In the genomic region with DNA sequence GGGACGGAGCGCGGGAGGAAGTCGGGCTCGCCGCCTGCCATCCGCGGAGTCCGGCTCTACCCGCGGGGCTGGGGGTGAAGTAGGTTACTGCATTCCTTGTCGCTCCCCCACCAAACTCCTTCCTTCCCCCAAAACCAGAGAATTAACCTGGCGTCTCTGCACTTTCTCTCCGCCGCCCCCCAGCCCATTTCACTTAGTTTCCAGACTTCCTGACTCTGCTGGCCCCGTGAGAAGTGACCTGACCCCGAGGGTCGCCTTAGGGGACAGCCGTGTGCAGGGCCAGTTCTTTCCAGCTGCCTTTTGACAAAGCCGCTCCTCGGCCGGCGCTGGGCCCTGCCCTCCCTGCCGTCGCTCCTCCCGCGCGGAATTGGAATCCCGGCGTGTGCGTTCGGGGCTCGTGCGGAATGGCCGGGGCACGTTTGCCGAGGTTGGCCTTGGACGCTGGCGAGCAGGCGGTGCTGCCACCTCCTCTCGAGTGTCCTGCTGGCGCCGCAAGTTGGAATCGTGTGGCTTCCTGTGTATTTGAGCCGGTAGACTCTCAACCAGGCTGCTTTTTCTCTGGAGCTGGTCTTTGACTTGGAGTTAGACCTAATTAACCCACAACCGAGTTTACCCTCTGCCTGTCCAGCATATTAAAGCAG, we compare ENCODE assay signal across 8 cellular contexts. TPM values are rescaled to one million over a fixed set of nuclear protein-coding genes. Genes with fewer than 3 reads are reported as not detected.
A peak's percentile ranks its signal among the peaks of the same experiment; 100 is the strongest.
DNase-seq lines count a peak whose midpoint lies in the region; ATAC-seq and TF ChIP-seq lines count a peak whose summit lies in the region.

No MANE protein-coding gene starts in this region.

- no peaks in the 10 kb centered on the region for H3K9me3 Mint-ChIP-seq in activated CD4-positive, alpha-beta T cell treated with anti-CD3 and anti-CD28 coated beads, Interleukin-2, amount 10 ng/mL, durations not matched to agents 24 days and 14 days

- intact Hi-C loops in activated CD4-positive, alpha-beta T cell treated with anti-CD3 and anti-CD28 coated beads, Interleukin-2, amount 10 ng/mL, durations not matched to agents 24 days and 14 days (cut with micrococcal nuclease) = loop anchor here (1.0 kb wide), 1 partner anchor 65 kb away; no protein-coding TSS in a partner anchor

- peak overlapping the region; percentile 62 to 84 (median 74) for H3K4me3 ChIP-seq in tibial nerve

- H3K36me3 Mint-ChIP-seq in activated CD4-positive, alpha-beta T cell treated with anti-CD3 and anti-CD28 coated beads, Interleukin-2, amount 10 ng/mL, durations not matched to agents 24 days and 14 days (ENCODE audit: low read depth) = peaks cover 2% of the 10 kb centered on the region

- peaks cover 0 to 26% (median 7%) of the 10 kb centered on the region in 4 donors for H3K4me1 ChIP-seq in tibial nerve

- H3K27me3 ChIP-seq in tibial nerve = no peaks in the 10 kb centered on the region

- no peak for TF ChIP-seq POLR2A in erythroblast (IDR thresholded peaks at IDR 0.05; ENCODE audit: low read length)
- no peak for TF ChIP-seq POLR2A in tibial nerve (IDR thresholded peaks at IDR 0.05)

- H3K27ac ChIP-seq in tibial nerve = peak overlapping the region; percentile 63 to 90 (median 83)

- peak overlapping the region; percentile 86 for H3K27ac Mint-ChIP-seq in activated CD4-positive, alpha-beta T cell treated with anti-CD3 and anti-CD28 coated beads, Interleukin-2, amount 10 ng/mL, durations not matched to agents 24 days and 14 days

- TF ChIP-seq CTCF in tibial nerve (IDR thresholded peaks at IDR 0.05) = no peak

- peak overlapping the region; percentile 95 for H3K4me3 Mint-ChIP-seq in activated CD4-positive, alpha-beta T cell treated with anti-CD3 and anti-CD28 coated beads, Interleukin-2, amount 10 ng/mL, durations not matched to agents 24 days and 14 days

- peak; percentile 8 for ATAC-seq in GM21526 (IDR thresholded peaks at IDR 0.05; ENCODE audit: low FRiP score, unreplicated experiment)
- ATAC-seq in HG02610 (IDR thresholded peaks at IDR 0.05; ENCODE audit: unreplicated experiment) = no peak

- H3K27me3 Mint-ChIP-seq in activated CD4-positive, alpha-beta T cell treated with anti-CD3 and anti-CD28 coated beads, Interleukin-2, amount 10 ng/mL, durations not matched to agents 24 days and 14 days = peaks cover 58% of the 10 kb centered on the region

- peak; percentile 67 for DNase-seq in Daoy (ENCODE audit: low read depth)
- peak; percentile 37 for DNase-seq in MV-4-11 (lab: John Stamatoyannopoulos, UW)
- peak; percentile 75 for DNase-seq in activated CD4-positive, alpha-beta T cell treated with anti-CD3 and anti-CD28 coated beads, Interleukin-2, amount 10 ng/mL, durations not matched to agents 24 days and 14 days
- DNase-seq in erythroblast (lab: John Stamatoyannopoulos, UW) = peak; percentile 43 to 44
- peak; percentile 59 for DNase-seq in mucosa of gallbladder (ENCODE audit: low spot score)
- no peak for DNase-seq in tibial nerve (ENCODE audit: low spot score in 2 of 2)

- 0% methylated on average over 41 to 43 of the region's 46 CpGs for WGBS in tibial nerve, 2 donors

- peaks cover 16% of the 10 kb centered on the region for H3K4me1 Mint-ChIP-seq in activated CD4-positive, alpha-beta T cell treated with anti-CD3 and anti-CD28 coated beads, Interleukin-2, amount 10 ng/mL, durations not matched to agents 24 days and 14 days

- H3K36me3 ChIP-seq in tibial nerve = no peaks in the 10 kb centered on the region

- H3K9me3 ChIP-seq in tibial nerve = no peaks in the 10 kb centered on the region

- peak in 1 of 2 donors; percentile 52 for TF ChIP-seq EP300 in tibial nerve (IDR thresholded peaks at IDR 0.05)

RNA-seq across cellular contexts. Expression of a gene that starts 0.7 kb away (rescaled TPM):
- total RNA-seq in Daoy (2014; rRNA removed; shearing (Covaris generic)) = 21.0 and 32.6 TPM in 2 replicates
- 3.7 and 4.8 TPM in 2 replicates for total RNA-seq in activated CD4-positive, alpha-beta T cell treated with anti-CD3 and anti-CD28 coated beads, Interleukin-2, amount 10 ng/mL, durations not matched to agents 24 days and 14 days
- total RNA-seq in mucosa of gallbladder (11.7 TPM), tibial nerve (10 to 100 TPM in 2 of 4 donors, 1 to 10 TPM in 2; 6.9 to 13.2 (median 10.0) TPM)

RNA-seq across cellular contexts. Expression of a gene that starts 57.4 kb away (rescaled TPM):
- total RNA-seq in Daoy (2014; rRNA removed; shearing (Covaris generic)) = 0.71 and 1.1 TPM in 2 replicates
- not detected in 2 replicates for total RNA-seq in activated CD4-positive, alpha-beta T cell treated with anti-CD3 and anti-CD28 coated beads, Interleukin-2, amount 10 ng/mL, durations not matched to agents 24 days and 14 days
- total RNA-seq in mucosa of gallbladder (0.12 TPM), tibial nerve (not detected)

Comparison
In these comparisons a context has a peak if more than half of its experiments do, and no peak if none do; other contexts are left out.
1. DNase-seq: peak in Daoy (single experiment), MV-4-11 (single experiment), activated CD4-positive, alpha-beta T cell treated with anti-CD3 and anti-CD28 coated beads, Interleukin-2, amount 10 ng/mL, durations not matched to agents 24 days and 14 days (single experiment), erythroblast (2 of 2) and mucosa of gallbladder (single experiment); none in tibial nerve (0 of 2).